Comparison of ENCODE assay signal across 1 cellular context in the genomic region with DNA sequence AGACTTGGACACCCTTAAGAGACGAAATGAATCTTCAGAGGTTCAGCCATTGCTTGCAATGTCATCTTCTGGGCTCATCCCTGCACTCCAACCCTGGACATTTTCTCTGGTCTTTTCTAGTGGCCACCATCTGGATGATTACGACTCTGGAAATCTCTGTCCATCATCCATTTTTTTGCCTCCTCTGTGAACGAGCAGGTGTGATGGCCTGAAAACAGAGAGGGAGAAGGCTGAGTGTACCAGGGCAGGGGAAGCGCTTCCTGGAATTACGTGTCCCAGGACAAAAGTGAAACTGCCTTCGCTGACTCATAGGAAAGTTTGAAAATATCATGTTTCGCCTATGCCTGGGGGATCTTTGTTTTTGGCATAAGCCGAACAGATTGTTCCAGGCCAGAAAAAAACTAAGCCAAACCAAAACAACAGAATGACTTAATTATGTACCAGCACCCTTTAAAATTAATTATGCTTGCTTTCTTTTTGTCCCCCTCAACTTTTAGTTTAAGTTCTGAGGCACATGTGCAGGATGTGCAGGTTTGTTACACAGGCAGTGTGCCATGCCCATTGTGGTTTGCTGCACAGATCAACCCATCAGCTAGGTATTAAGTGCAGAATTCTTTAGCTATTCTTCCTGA.
TF ChIP-seq lines count a peak whose summit lies in the region.

No MANE protein-coding gene starts in this region.

TF ChIP-seq in GM12878, 131 proteins besides CTCF, POLR2A, EP300 and RAD21 (continued from another document):
- no peak for TF ChIP-seq NRF1 (conservative IDR thresholded peaks at IDR 0.05; ENCODE audit: low read depth, low read length)
- TF ChIP-seq POLR2AphosphoS2 (IDR thresholded peaks at IDR 0.05; ENCODE audit: low read depth, low read length), result no peak
- TF ChIP-seq PAX5 (IDR thresholded peaks at IDR 0.05; ENCODE audit: borderline replicate concordance, low read depth, low read length), result no peak
- TF ChIP-seq, protein P1, sequence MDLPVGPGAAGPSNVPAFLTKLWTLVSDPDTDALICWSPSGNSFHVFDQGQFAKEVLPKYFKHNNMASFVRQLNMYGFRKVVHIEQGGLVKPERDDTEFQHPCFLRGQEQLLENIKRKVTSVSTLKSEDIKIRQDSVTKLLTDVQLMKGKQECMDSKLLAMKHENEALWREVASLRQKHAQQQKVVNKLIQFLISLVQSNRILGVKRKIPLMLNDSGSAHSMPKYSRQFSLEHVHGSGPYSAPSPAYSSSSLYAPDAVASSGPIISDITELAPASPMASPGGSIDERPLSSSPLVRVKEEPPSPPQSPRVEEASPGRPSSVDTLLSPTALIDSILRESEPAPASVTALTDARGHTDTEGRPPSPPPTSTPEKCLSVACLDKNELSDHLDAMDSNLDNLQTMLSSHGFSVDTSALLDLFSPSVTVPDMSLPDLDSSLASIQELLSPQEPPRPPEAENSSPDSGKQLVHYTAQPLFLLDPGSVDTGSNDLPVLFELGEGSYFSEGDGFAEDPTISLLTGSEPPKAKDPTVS (IDR thresholded peaks at IDR 0.05; ENCODE audit: low read depth, low read length), result no peak
- TF ChIP-seq, protein P2, sequence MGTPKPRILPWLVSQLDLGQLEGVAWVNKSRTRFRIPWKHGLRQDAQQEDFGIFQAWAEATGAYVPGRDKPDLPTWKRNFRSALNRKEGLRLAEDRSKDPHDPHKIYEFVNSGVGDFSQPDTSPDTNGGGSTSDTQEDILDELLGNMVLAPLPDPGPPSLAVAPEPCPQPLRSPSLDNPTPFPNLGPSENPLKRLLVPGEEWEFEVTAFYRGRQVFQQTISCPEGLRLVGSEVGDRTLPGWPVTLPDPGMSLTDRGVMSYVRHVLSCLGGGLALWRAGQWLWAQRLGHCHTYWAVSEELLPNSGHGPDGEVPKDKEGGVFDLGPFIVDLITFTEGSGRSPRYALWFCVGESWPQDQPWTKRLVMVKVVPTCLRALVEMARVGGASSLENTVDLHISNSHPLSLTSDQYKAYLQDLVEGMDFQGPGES (IDR thresholded peaks at IDR 0.05), result no peak
- no peak for TF ChIP-seq SMAD5 (IDR thresholded peaks at IDR 0.05; ENCODE audit: low read depth)
- TF ChIP-seq TCF7 (IDR thresholded peaks at IDR 0.05; ENCODE audit: borderline replicate concordance), result no peak
- no peak for TF ChIP-seq EZH2 (IDR thresholded peaks at IDR 0.05; ENCODE audit: borderline replicate concordance, control insufficient read depth, low read depth, low read length)
- TF ChIP-seq SUPT20H (IDR thresholded peaks at IDR 0.05; ENCODE audit: borderline replicate concordance, control insufficient read depth, low read depth, low read length), result no peak
- no peak for TF ChIP-seq NBN (IDR thresholded peaks at IDR 0.05)
- no peak for TF ChIP-seq SUZ12 (IDR thresholded peaks at IDR 0.05; ENCODE audit: unreplicated experiment)
- no peak for TF ChIP-seq NFXL1 (IDR thresholded peaks at IDR 0.05; ENCODE audit: borderline replicate concordance)
- TF ChIP-seq BCL11A (IDR thresholded peaks at IDR 0.05; ENCODE audit: low read depth, low read length), result no peak
- 0 out of 2 replicates have a peak, but pooled peaks have one; percentile 20 for TF ChIP-seq CREB1 (IDR thresholded peaks at IDR 0.05; ENCODE audit: low read depth)
- no peak for TF ChIP-seq KDM1A (IDR thresholded peaks at IDR 0.05; ENCODE audit: borderline replicate concordance)
- no peak for TF ChIP-seq WRNIP1 (IDR thresholded peaks at IDR 0.05; ENCODE audit: borderline replicate concordance, low read depth, low read length)
- TF ChIP-seq RAD51 (IDR thresholded peaks at IDR 0.05), result no peak
